In genomic region chr14:104181761-104182530, GRCh38 we compare ENCODE assay signal across 19 cellular contexts. TPM values are rescaled to one million over a fixed set of nuclear protein-coding genes. Genes with fewer than 3 reads are reported as not detected.
"Had no signal": no experiment of that assay in that cellular context is flagged by ENCODE, and none has a peak within 500 bp of the region (broad histone marks: within the 10 kb centered on the region; RNA-seq: fewer than 3 reads in every experiment).

No MANE protein-coding gene starts in this region.

- H3K27ac ChIP-seq: epithelial cell of prostate, gastrocnemius medialis, heart right ventricle, pancreas, thoracic aorta had no signal

- H3K4me3 ChIP-seq: gastrocnemius medialis, heart right ventricle, pancreas, thoracic aorta had no signal

- DNase-seq: activated CD4-positive, alpha-beta T cell treated with anti-CD3 and anti-CD28 coated beads, Interleukin-2, amount 10 ng/mL, durations not matched to agents 7 days and 5 days; activated CD4-positive, CD25-positive, alpha-beta regulatory T cell; activated naive CD8-positive, alpha-beta T cell treated with anti-CD3 and anti-CD28 coated beads for 36 hours; amygdala; cerebellar nuclear complex; effector memory CD8-positive, alpha-beta T cell; gastrocnemius medialis; heart right ventricle; naive B cell; stimulated activated CD4-positive, alpha-beta T cell treated with anti-CD3 and anti-CD28 coated beads, Interleukin-1b, Interleukin-23, amount 100 ng/mL, for 48 hours had no signal

- H3K4me3 Mint-ChIP-seq: activated CD4-positive, alpha-beta T cell treated with anti-CD3 and anti-CD28 coated beads, Interleukin-2, amount 10 ng/mL, durations not matched to agents 7 days and 5 days; activated naive CD8-positive, alpha-beta T cell treated with anti-CD3 and anti-CD28 coated beads for 36 hours; activated T-helper 1 cell treated with anti-CD3 and anti-CD28 coated beads, Interleukin-12 subunit alpha, Interleukin-12 subunit beta, Interleukin-2, Interleukin-4 antibody, amounts not matched to agents 30 ng/mL and 10 ng/mL and 1 ng/mL, durations not matched to agents 14 hours and 24 hours and 36 hours; brain; dendritic cell treated with granulocyte-macrophage colony-stimulating factor and Interleukin-4, amounts not matched to agents 40 ng/mL and 50 ng/mL, for 4 days; effector memory CD8-positive, alpha-beta T cell; naive B cell had no signal

- H3K27me3 ChIP-seq: pancreas had no signal

- H3K36me3 ChIP-seq: gastrocnemius medialis, pancreas, thoracic aorta had no signal

- H3K9me3 ChIP-seq: gastrocnemius medialis, heart right ventricle, pancreas, thoracic aorta had no signal

- H3K9me3 Mint-ChIP-seq: activated CD4-positive, alpha-beta T cell treated with anti-CD3 and anti-CD28 coated beads, Interleukin-2, amount 10 ng/mL, durations not matched to agents 7 days and 5 days; activated naive CD8-positive, alpha-beta T cell treated with anti-CD3 and anti-CD28 coated beads for 36 hours; activated T-helper 1 cell treated with anti-CD3 and anti-CD28 coated beads, Interleukin-12 subunit alpha, Interleukin-12 subunit beta, Interleukin-2, Interleukin-4 antibody, amounts not matched to agents 30 ng/mL and 10 ng/mL and 1 ng/mL, durations not matched to agents 14 hours and 24 hours and 36 hours; brain; dendritic cell treated with granulocyte-macrophage colony-stimulating factor and Interleukin-4, amounts not matched to agents 40 ng/mL and 50 ng/mL, for 4 days; effector memory CD8-positive, alpha-beta T cell; naive B cell had no signal

- H3K27me3 Mint-ChIP-seq: activated CD4-positive, alpha-beta T cell treated with anti-CD3 and anti-CD28 coated beads, Interleukin-2, amount 10 ng/mL, durations not matched to agents 7 days and 5 days; activated naive CD8-positive, alpha-beta T cell treated with anti-CD3 and anti-CD28 coated beads for 36 hours; brain; dendritic cell treated with granulocyte-macrophage colony-stimulating factor and Interleukin-4, amounts not matched to agents 40 ng/mL and 50 ng/mL, for 4 days had no signal

- H3K4me1 ChIP-seq: gastrocnemius medialis, pancreas had no signal

- H3K4me1 Mint-ChIP-seq: activated CD4-positive, alpha-beta T cell treated with anti-CD3 and anti-CD28 coated beads, Interleukin-2, amount 10 ng/mL, durations not matched to agents 7 days and 5 days; activated naive CD8-positive, alpha-beta T cell treated with anti-CD3 and anti-CD28 coated beads for 36 hours; naive B cell had no signal

- H3K27ac Mint-ChIP-seq: activated CD4-positive, alpha-beta T cell treated with anti-CD3 and anti-CD28 coated beads, Interleukin-2, amount 10 ng/mL, durations not matched to agents 7 days and 5 days; activated naive CD8-positive, alpha-beta T cell treated with anti-CD3 and anti-CD28 coated beads for 36 hours; activated T-helper 1 cell treated with anti-CD3 and anti-CD28 coated beads, Interleukin-12 subunit alpha, Interleukin-12 subunit beta, Interleukin-2, Interleukin-4 antibody, amounts not matched to agents 30 ng/mL and 10 ng/mL and 1 ng/mL, durations not matched to agents 14 hours and 24 hours and 36 hours; dendritic cell treated with granulocyte-macrophage colony-stimulating factor and Interleukin-4, amounts not matched to agents 40 ng/mL and 50 ng/mL, for 4 days; effector memory CD8-positive, alpha-beta T cell; naive B cell had no signal

- FAIRE-seq: islet of Langerhans, pancreas had no signal

- H3K36me3 Mint-ChIP-seq: activated naive CD8-positive, alpha-beta T cell treated with anti-CD3 and anti-CD28 coated beads for 36 hours; brain; naive B cell had no signal

- ATAC-seq: effector memory CD8-positive, alpha-beta T cell; gastrocnemius medialis; heart right ventricle; left lobe of liver had no signal

RNA-seq across cellular contexts. Expression of gene KIF26A, which starts 43.6 kb away (rescaled TPM):
- total RNA-seq: mononuclear cell had no signal
